In the genomic region with DNA sequence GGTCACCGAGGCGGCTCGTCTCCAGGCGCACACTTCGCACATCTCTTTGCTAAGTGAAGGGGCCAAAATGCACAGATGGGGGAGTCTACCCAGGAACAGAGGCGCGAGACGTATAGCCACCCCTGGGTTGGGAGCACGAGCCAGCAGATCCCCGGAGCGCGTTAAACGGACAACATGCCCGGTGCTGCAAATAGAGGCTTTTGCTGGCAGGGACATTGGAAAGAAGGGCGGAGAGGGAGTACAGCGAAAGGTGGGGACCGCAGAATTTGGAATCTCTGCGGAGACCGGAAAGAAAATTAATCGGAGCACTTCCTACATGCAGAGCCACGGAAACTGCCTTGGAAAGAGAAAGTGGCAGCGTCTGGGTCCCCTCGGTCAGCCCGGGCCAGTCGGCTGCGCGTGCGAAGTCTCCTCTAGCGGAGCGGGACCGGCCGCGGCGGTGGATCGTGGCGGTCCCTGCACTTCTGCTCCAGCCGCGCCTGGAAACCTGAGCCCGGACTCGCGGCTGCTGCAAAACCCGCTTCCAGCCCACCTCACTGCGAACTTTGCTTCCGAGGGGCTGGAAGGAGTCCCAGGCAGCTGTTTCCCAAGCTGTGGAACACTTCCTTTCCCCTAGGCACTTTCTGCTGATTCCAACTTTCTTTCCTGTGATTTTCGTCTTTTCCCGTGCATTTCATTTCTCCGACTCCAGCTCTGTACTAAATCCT, we compare ENCODE assay signal across 8 cellular contexts. TPM values are rescaled to one million over a fixed set of nuclear protein-coding genes. Genes with fewer than 3 reads are reported as not detected.
DNase-seq lines count a peak whose midpoint lies in the region; ATAC-seq and TF ChIP-seq lines count a peak whose summit lies in the region.

No MANE protein-coding gene starts in this region.

- H3K23ac ChIP-seq in trophoblast cell (ENCODE audit: low read length) = no peak overlapping the region

- intact Hi-C loops in left ventricle myocardium inferior (cut with micrococcal nuclease) = no loop called here

- no peak for TF ChIP-seq CTCF in left ventricle myocardium inferior (IDR thresholded peaks at IDR 0.05; ENCODE audit: borderline replicate concordance)

- H3K27ac ChIP-seq in BLaER1 treated with 17β-estradiol and CSF1 and Interleukin-3, amounts not matched to agents 10 nM and 100 nM = peak overlapping the region; percentile 24 to 89 (median 83); a peak in 20 of 22 replicates
- peak overlapping the region; percentile 99 for H3K27ac ChIP-seq in left ventricle myocardium inferior (replicated peaks)
- H3K27ac ChIP-seq in trophoblast cell (ENCODE audit: low read depth, low read length) = peak overlapping the region; percentile 78

- peaks cover 0 to 14% (median 0%) of the 10 kb centered on the region in 11 experiments; a peak in 1 of 22 replicates for H4K20me1 ChIP-seq in BLaER1 treated with 17β-estradiol and CSF1 and Interleukin-3, amounts not matched to agents 10 nM and 100 nM

- peaks cover 7% of the 10 kb centered on the region for H3K79me1 ChIP-seq in trophoblast cell (ENCODE audit: low read length)

- ATAC-seq in GM18873 (IDR thresholded peaks at IDR 0.05; ENCODE audit: low FRiP score, unreplicated experiment) (peak; percentile 33), HG03097 (IDR thresholded peaks at IDR 0.05; ENCODE audit: low FRiP score, unreplicated experiment) (peak; percentile 31)

- peaks cover 6% of the 10 kb centered on the region for H3K79me2 ChIP-seq in trophoblast cell (ENCODE audit: control insufficient read depth, insufficient read depth, low read length, poor library complexity)

- H4K8ac ChIP-seq in trophoblast cell (ENCODE audit: low read depth, low read length) = peak overlapping the region; percentile 98

- H3K4ac ChIP-seq in trophoblast cell (ENCODE audit: low read depth, low read length) = peak overlapping the region; percentile 64

- peak overlapping the region; percentile 95 for H3K14ac ChIP-seq in trophoblast cell (ENCODE audit: low read length)

- peak overlapping the region; percentile 73 to 95 (median 86) for H3K4me3 ChIP-seq in BLaER1 treated with 17β-estradiol and CSF1 and Interleukin-3, amounts not matched to agents 10 nM and 100 nM
- H3K4me3 ChIP-seq in left ventricle myocardium inferior (peak overlapping the region; percentile 87), trophoblast cell (ENCODE audit: low read depth, low read length) (peak overlapping the region; percentile 90)

- no peaks in the 10 kb centered on the region for H3K9me3 ChIP-seq in BLaER1 treated with 17β-estradiol and CSF1 and Interleukin-3, amounts not matched to agents 10 nM and 100 nM (replicated peaks in 1 of 11)
- H3K9me3 ChIP-seq in left ventricle myocardium inferior (replicated peaks) (no peaks in the 10 kb centered on the region), trophoblast cell (ENCODE audit: insufficient read depth, low read depth, low read length) (no peaks in the 10 kb centered on the region)

- WGBS in trophoblast cell (ENCODE audit: extremely low coverage, insufficient coverage, insufficient read length) = no CpG with 5 or more reads among the region's 47 CpGs

- no peak overlapping the region for H2AK5ac ChIP-seq in trophoblast cell (ENCODE audit: low read length)

- peaks cover 24 to 42% (median 38%) of the 10 kb centered on the region in 10 experiments for H3K4me1 ChIP-seq in BLaER1 treated with 17β-estradiol and CSF1 and Interleukin-3, amounts not matched to agents 10 nM and 100 nM
- peaks cover 71% of the 10 kb centered on the region for H3K4me1 ChIP-seq in left ventricle myocardium inferior
- no peaks in the 10 kb centered on the region for H3K4me1 ChIP-seq in trophoblast cell (ENCODE audit: control insufficient read depth in 1 of 2, insufficient read depth in 2 of 2, low read length in 2 of 2)

- H4K12ac ChIP-seq in trophoblast cell (ENCODE audit: low read depth, low read length) = peak overlapping the region; percentile 76

- H2BK12ac ChIP-seq in trophoblast cell (ENCODE audit: low read length) = peak overlapping the region; percentile 27

- peak overlapping the region; percentile 46 for H2BK5ac ChIP-seq in trophoblast cell (ENCODE audit: low read depth, low read length, poor library complexity)

- peak overlapping the region; percentile 79 to 94 (median 88) for H3K4me2 ChIP-seq in BLaER1 treated with 17β-estradiol and CSF1 and Interleukin-3, amounts not matched to agents 10 nM and 100 nM
- peak overlapping the region; percentile 88 for H3K4me2 ChIP-seq in trophoblast cell (ENCODE audit: low read length)

- peak overlapping the region; percentile 76 to 90 (median 83) for H3K9ac ChIP-seq in BLaER1 treated with 17β-estradiol and CSF1 and Interleukin-3, amounts not matched to agents 10 nM and 100 nM
- peak overlapping the region; percentile 91 for H3K9ac ChIP-seq in trophoblast cell (ENCODE audit: low read length)

- peak overlapping the region; percentile 72 for H3K18ac ChIP-seq in trophoblast cell (ENCODE audit: low read length)

- peak overlapping the region; percentile 80 for H2AFZ ChIP-seq in trophoblast cell (ENCODE audit: insufficient read depth, low read length, poor library complexity)

- peaks cover 0 to 4% (median 0%) of the 10 kb centered on the region in 11 experiments; a peak in 2 of 22 replicates for H3K27me3 ChIP-seq in BLaER1 treated with 17β-estradiol and CSF1 and Interleukin-3, amounts not matched to agents 10 nM and 100 nM
- no peaks in the 10 kb centered on the region for H3K27me3 ChIP-seq in left ventricle myocardium inferior (ENCODE audit: low read depth)
- no peaks in the 10 kb centered on the region for H3K27me3 ChIP-seq in trophoblast cell (ENCODE audit: insufficient read depth, low read length)

- DNase-seq in NCI-H748 treated with DMSO at 0.1 percent for 48 hours (lab: John Stamatoyannopoulos, UW) (peak; percentile 84), amygdala (lab: John Stamatoyannopoulos, UW) (peak in 40 of 56 donors; percentile 5 to 84 (median 64)), left ventricle myocardium inferior (peak; percentile 51), trophoblast cell (peak in 1 of 2 donors; percentile 18), pons (ENCODE audit: low spot score) (no peak)

- H4K91ac ChIP-seq in trophoblast cell (ENCODE audit: low read depth, low read length) = peak overlapping the region; percentile 50

- H2BK120ac ChIP-seq in trophoblast cell (ENCODE audit: insufficient read depth, low read length, poor library complexity) = peak overlapping the region; percentile 78

- H3K36me3 ChIP-seq in BLaER1 treated with 17β-estradiol and CSF1 and Interleukin-3, amounts not matched to agents 10 nM and 100 nM = no peaks in the 10 kb centered on the region; a peak in 1 of 22 replicates
- H3K36me3 ChIP-seq in left ventricle myocardium inferior (no peaks in the 10 kb centered on the region), trophoblast cell (ENCODE audit: control insufficient read depth in 1 of 2, insufficient read depth in 2 of 2, low read length in 2 of 2) (no peaks in the 10 kb centered on the region)

RNA-seq across cellular contexts. Expression of a gene that starts 0.8 kb away (rescaled TPM):
- 14.7 TPM for total RNA-seq in left ventricle myocardium inferior
- 2.1 and 2.5 TPM in 2 replicates for polyA plus RNA-seq in trophoblast cell (2013)
